Comparison of ENCODE assay signal across 7 cellular contexts in the genomic region with DNA sequence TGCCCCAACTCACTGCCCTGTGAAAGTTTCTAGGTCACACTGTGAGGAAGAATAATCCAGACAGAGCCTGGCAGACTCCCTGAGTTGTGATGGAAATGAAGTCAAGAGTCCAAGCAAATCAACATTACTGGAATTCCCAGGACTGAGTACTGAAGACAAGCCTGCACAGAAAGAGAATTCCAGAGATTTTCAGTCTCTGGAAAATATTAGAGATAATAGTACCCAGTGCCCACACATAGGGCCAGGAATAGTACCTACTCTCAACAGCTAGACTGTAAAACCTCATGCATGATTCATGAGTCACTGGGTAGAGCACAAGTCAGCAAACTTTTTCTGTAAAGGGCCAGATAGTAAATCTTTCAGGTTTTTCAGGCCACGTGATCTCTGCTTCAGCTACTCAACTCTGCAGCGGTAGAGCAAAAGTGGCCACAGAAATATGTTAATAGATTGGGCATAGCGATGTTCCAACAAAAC. TPM values are rescaled to one million over a fixed set of nuclear protein-coding genes. Genes with fewer than 3 reads are reported as not detected.
DNase-seq lines count a peak whose midpoint lies in the region; FAIRE-seq and TF ChIP-seq lines count a peak whose summit lies in the region.
"Not testable (repeated sequence)": the region's sequence is repeated elsewhere in the genome, so short reads cannot be mapped to it uniquely, and the experiment has no call there.

No MANE protein-coding gene starts in this region.

- in situ Hi-C loops in SK-MEL-5 (cut with HindIII; ENCODE audit: low pct_unique_long_range_greater_than_20kb, low sequenced_read_pairs); mammary epithelial cell (cut with MboI; ENCODE audit: low sequenced_read_pairs in 2 of 2): not testable (repeated sequence)

- H4K20me1 ChIP-seq in mammary epithelial cell (ENCODE audit: insufficient read depth, low read length): not testable (repeated sequence)

- H2AFZ ChIP-seq in mammary epithelial cell (ENCODE audit: low read depth, low read length): not testable (repeated sequence)

- not testable (repeated sequence) for H3K27me3 ChIP-seq in HUES48 (ENCODE audit: control insufficient read depth, insufficient read depth, low read length); mammary epithelial cell (ENCODE audit: insufficient read depth, low read length)

- H3K4me3 ChIP-seq in HUES48 (ENCODE audit: low read depth, low read length); mammary epithelial cell (replicated peaks in 1 of 3; ENCODE audit: insufficient read depth in 1 of 3, low read depth in 2 of 3, low read length in 3 of 3); foreskin fibroblast (ENCODE audit: low read depth in 1 of 2, low read length in 2 of 2); kidney (ENCODE audit: low read length in 2 of 2); retinal pigment epithelial cell (ENCODE audit: low read length): not testable (repeated sequence)

- CTCF ChIA-PET in mammary epithelial cell (lab: Charles Lee; ENCODE audit: low non-redundant PET): not testable (repeated sequence)

- peak; percentile 31 for DNase-seq in ELF-1 (ENCODE audit: low read depth, low spot score)
- DNase-seq in SK-MEL-5 (ENCODE audit: low read depth, low spot score): peak; percentile 68
- DNase-seq in mammary epithelial cell: peak; percentile 69
- peak; percentile 29 to 56 for DNase-seq in foreskin fibroblast
- not testable (repeated sequence) for DNase-seq in kidney
- DNase-seq in retinal pigment epithelial cell (ENCODE audit: low read depth): peak; percentile 61

- 100% methylated on average over 3 of the region's 3 CpGs for WGBS in mammary epithelial cell (ENCODE audit: low coverage, missing lambda C conversion rate)

- not testable (repeated sequence) for BruUV-seq in mammary epithelial cell (replicated peaks; lab: Mats Ljungman, UMichigan)

- dilution Hi-C loops in mammary epithelial cell (cut with HindIII; ENCODE audit: low sequenced_read_pairs): not testable (repeated sequence)

- not testable (repeated sequence) for H3K9me3 ChIP-seq in HUES48 (ENCODE audit: control insufficient read depth, insufficient read depth, low read length); mammary epithelial cell (replicated peaks; ENCODE audit: insufficient read depth, low read length); kidney (ENCODE audit: control insufficient read depth in 1 of 2, low read length in 2 of 2)

- H3K36me3 ChIP-seq in HUES48 (ENCODE audit: control insufficient read depth, insufficient read depth, low read length); mammary epithelial cell (ENCODE audit: insufficient read depth, low read length); kidney (ENCODE audit: control insufficient read depth in 1 of 2, insufficient read depth in 2 of 2, low read length in 2 of 2): not testable (repeated sequence)

- H3K27ac ChIP-seq in HUES48 (ENCODE audit: low read depth, low read length): peak overlapping the region; percentile 54
- not testable (repeated sequence) for H3K27ac ChIP-seq in mammary epithelial cell (ENCODE audit: insufficient read depth, low read depth, low read length)
- H3K27ac ChIP-seq in kidney (ENCODE audit: low read depth in 2 of 2, low read length in 2 of 2): peak overlapping the region in 1 of 2 donors; percentile 16

- H3K79me2 ChIP-seq in mammary epithelial cell (ENCODE audit: insufficient read depth, low read length): not testable (repeated sequence)

- FAIRE-seq in kidney (lab: Jason Lieb, UNC): peak; percentile 29

- H3K9ac ChIP-seq in HUES48 (ENCODE audit: low read depth, low read length); mammary epithelial cell (ENCODE audit: insufficient read depth, low read length); kidney (ENCODE audit: low read length in 2 of 2): not testable (repeated sequence)

- not testable (repeated sequence) for H3K4me1 ChIP-seq in HUES48 (ENCODE audit: control insufficient read depth, insufficient read depth, low read length); mammary epithelial cell (ENCODE audit: insufficient read depth, low read length); kidney (ENCODE audit: control insufficient read depth in 1 of 2, insufficient read depth in 1 of 2, low read depth in 1 of 2, low read length in 2 of 2)

- intact Hi-C loops in mammary epithelial cell (cut with micrococcal nuclease); kidney (cut with DNase I): not testable (repeated sequence)

- not testable (repeated sequence) for TF ChIP-seq CTCF in mammary epithelial cell (conservative IDR thresholded peaks at IDR 0.05 in 1 of 2, IDR thresholded peaks at IDR 0.05 in 1 of 2; ENCODE audit: extremely low read depth in 1 of 2, insufficient read depth in 1 of 2, low read depth in 1 of 2, low read length in 2 of 2); foreskin fibroblast (IDR thresholded peaks at IDR 0.05; ENCODE audit: low read depth, low read length); kidney (IDR thresholded peaks at IDR 0.05; ENCODE audit: borderline replicate concordance, extremely low read depth, insufficient read depth); retinal pigment epithelial cell (conservative IDR thresholded peaks at IDR 0.05; ENCODE audit: low read depth, low read length)

- H3K4me2 ChIP-seq in mammary epithelial cell (ENCODE audit: insufficient read depth, low read depth, low read length): not testable (repeated sequence)

RNA-seq across cellular contexts. Expression of gene CEP170, which starts 50.0 kb away (rescaled TPM):
- 101 and 107 TPM in 2 replicates for total RNA-seq in SK-MEL-5 (2014; rRNA removed; shearing (Covaris generic))
- 46.9 and 76.4 TPM in 2 replicates for polyA plus RNA-seq in SK-MEL-5 (2015; cell fraction: cytosol; rRNA removed)
- 186 and 189 TPM in 2 replicates for polyA plus RNA-seq in SK-MEL-5 (2015; cell fraction: nucleus; rRNA removed)
- total RNA-seq in mammary epithelial cell (10 to 100 TPM; 64.6 to 75.7 TPM), kidney (43.2 TPM)
- polyA plus RNA-seq in mammary epithelial cell (23.9 TPM), kidney (ENCODE audit: insufficient read depth, low read depth, low replicate concordance) (6.8 TPM)
- polyA minus RNA-seq in mammary epithelial cell: 73.6 TPM

RNA-seq across cellular contexts. Expression of gene SDCCAG8, which starts 50.8 kb away (rescaled TPM):
- 23.6 and 30.4 TPM in 2 replicates for total RNA-seq in SK-MEL-5 (2014; rRNA removed; shearing (Covaris generic))
- polyA plus RNA-seq in SK-MEL-5 (2015; cell fraction: cytosol; rRNA removed): 26.6 and 30.4 TPM in 2 replicates
- polyA plus RNA-seq in SK-MEL-5 (2015; cell fraction: nucleus; rRNA removed): 18.6 and 28.5 TPM in 2 replicates
- total RNA-seq in mammary epithelial cell (10 to 100 TPM; 34.7 to 42.1 TPM), kidney (53.2 TPM)
- polyA plus RNA-seq in mammary epithelial cell (22.4 TPM), kidney (ENCODE audit: insufficient read depth, low read depth, low replicate concordance) (29.6 TPM)
- 33.5 TPM for polyA minus RNA-seq in mammary epithelial cell
